In the genomic region with DNA sequence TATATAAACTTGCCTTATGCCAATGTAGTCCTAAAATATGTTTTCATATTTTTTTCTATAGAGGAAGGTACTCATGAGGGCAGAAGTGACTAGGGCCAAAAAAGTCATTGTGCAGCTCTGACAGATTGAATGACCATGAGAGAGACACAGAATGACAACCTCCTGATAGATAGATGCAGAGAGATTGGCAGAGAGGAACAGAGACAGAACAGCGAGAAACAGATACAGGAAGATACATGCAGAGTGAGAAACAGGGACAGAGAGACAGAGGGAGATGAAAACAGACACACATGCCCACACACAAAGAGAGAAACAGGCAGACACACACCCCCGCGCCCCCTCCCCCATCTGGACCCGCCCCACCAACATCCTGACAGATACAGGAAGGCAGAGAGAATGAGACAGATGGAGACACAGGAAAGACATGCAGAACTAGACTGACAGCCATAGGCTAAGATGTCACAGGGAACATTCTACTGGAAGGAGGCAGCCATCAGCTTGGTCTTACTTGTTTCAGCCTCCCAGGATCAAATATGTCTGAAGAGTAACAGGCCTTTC, we compare ENCODE assay signal across 1 cellular context.
TF ChIP-seq lines count a peak whose summit lies in the region.

No MANE protein-coding gene starts in this region.

TF ChIP-seq in SK-N-SH, 30 proteins besides CTCF, POLR2A, EP300 and RAD21 (continued from another document):
- TF ChIP-seq, protein P1, sequence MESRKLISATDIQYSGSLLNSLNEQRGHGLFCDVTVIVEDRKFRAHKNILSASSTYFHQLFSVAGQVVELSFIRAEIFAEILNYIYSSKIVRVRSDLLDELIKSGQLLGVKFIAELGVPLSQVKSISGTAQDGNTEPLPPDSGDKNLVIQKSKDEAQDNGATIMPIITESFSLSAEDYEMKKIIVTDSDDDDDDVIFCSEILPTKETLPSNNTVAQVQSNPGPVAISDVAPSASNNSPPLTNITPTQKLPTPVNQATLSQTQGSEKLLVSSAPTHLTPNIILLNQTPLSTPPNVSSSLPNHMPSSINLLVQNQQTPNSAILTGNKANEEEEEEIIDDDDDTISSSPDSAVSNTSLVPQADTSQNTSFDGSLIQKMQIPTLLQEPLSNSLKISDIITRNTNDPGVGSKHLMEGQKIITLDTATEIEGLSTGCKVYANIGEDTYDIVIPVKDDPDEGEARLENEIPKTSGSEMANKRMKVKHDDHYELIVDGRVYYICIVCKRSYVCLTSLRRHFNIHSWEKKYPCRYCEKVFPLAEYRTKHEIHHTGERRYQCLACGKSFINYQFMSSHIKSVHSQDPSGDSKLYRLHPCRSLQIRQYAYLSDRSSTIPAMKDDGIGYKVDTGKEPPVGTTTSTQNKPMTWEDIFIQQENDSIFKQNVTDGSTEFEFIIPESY (IDR thresholded peaks at IDR 0.05; ENCODE audit: borderline replicate concordance, low read depth) = no peak
- TF ChIP-seq TCF12 (IDR thresholded peaks at IDR 0.05) (no peak), JUND (IDR thresholded peaks at IDR 0.05) (no peak)
